In genomic region chr11:117010808-117011540, GRCh38 we compare ENCODE assay signal across 11 cellular contexts.
DNase-seq lines count a peak whose midpoint lies in the region; ATAC-seq, FAIRE-seq and TF ChIP-seq lines count a peak whose summit lies in the region.
"Had no signal": no experiment of that assay in that cellular context is flagged by ENCODE, and none has a peak within 500 bp of the region (broad histone marks: within the 10 kb centered on the region; RNA-seq: fewer than 3 reads in every experiment).

No MANE protein-coding gene starts in this region.

- no peaks in the 10 kb centered on the region for H3K9me3 Mint-ChIP-seq in natural killer cell treated with Interleukin-12 subunit alpha and Interleukin-12 subunit beta and Interleukin-15 and Interleukin-18, amount 100 ng/mL, for 72 hours
- no peaks in the 10 kb centered on the region for H3K9me3 Mint-ChIP-seq in natural killer cell
- H3K9me3 Mint-ChIP-seq in activated CD8-positive, alpha-beta T cell treated with anti-CD3 and anti-CD28 coated beads, Interleukin-2, amount 10 ng/mL, durations not matched to agents 7 days and 5 days (ENCODE audit: insufficient read depth) = no peaks in the 10 kb centered on the region
- H3K9me3 Mint-ChIP-seq in stimulated activated memory B cell treated with anti-CD40 and anti-IgM and Interleukin-4, amounts not matched to agents 10 μg/mL and 1 μg/mL and 100 μg/mL, for 72 hours = no peaks in the 10 kb centered on the region
- H3K9me3 Mint-ChIP-seq: immature natural killer cell had no signal

- DNase-seq in natural killer cell treated with Interleukin-12 subunit alpha and Interleukin-12 subunit beta and Interleukin-15 and Interleukin-18, amount 100 ng/mL, for 72 hours (ENCODE audit: low spot score) = no peak
- DNase-seq in natural killer cell = no peak
- no peak for DNase-seq in activated CD8-positive, alpha-beta T cell treated with anti-CD3 and anti-CD28 coated beads, Interleukin-2, amount 10 ng/mL, durations not matched to agents 7 days and 5 days
- DNase-seq in foreskin melanocyte = peak; percentile 89
- no peak for DNase-seq in RPMI8226
- DNase-seq in D721Med (ENCODE audit: insufficient read length, low spot score) = no peak
- DNase-seq: COR-L47, immature natural killer cell, NCI-H526 had no signal

- H3K4me1 Mint-ChIP-seq in natural killer cell treated with Interleukin-12 subunit alpha and Interleukin-12 subunit beta and Interleukin-15 and Interleukin-18, amount 100 ng/mL, for 72 hours (ENCODE audit: low read depth in 2 of 2) = peaks cover 25 to 36% of the 10 kb centered on the region in 2 donors
- H3K4me1 Mint-ChIP-seq in natural killer cell = peaks cover 21 to 22% of the 10 kb centered on the region in 2 donors
- peaks cover 15% of the 10 kb centered on the region for H3K4me1 Mint-ChIP-seq in activated CD8-positive, alpha-beta T cell treated with anti-CD3 and anti-CD28 coated beads, Interleukin-2, amount 10 ng/mL, durations not matched to agents 7 days and 5 days (ENCODE audit: low read depth)
- H3K4me1 Mint-ChIP-seq in stimulated activated memory B cell treated with anti-CD40 and anti-IgM and Interleukin-4, amounts not matched to agents 10 μg/mL and 1 μg/mL and 100 μg/mL, for 72 hours = peaks cover 44% of the 10 kb centered on the region

- intact Hi-C loops in natural killer cell (cut with micrococcal nuclease) = no loop called here

- H3K27ac Mint-ChIP-seq in natural killer cell treated with Interleukin-12 subunit alpha and Interleukin-12 subunit beta and Interleukin-15 and Interleukin-18, amount 100 ng/mL, for 72 hours = peak overlapping the region; percentile 6 to 66
- peak overlapping the region in 1 of 2 donors; percentile 43 for H3K27ac Mint-ChIP-seq in natural killer cell
- no peak overlapping the region for H3K27ac Mint-ChIP-seq in activated CD8-positive, alpha-beta T cell treated with anti-CD3 and anti-CD28 coated beads, Interleukin-2, amount 10 ng/mL, durations not matched to agents 7 days and 5 days
- no peak overlapping the region for H3K27ac Mint-ChIP-seq in stimulated activated memory B cell treated with anti-CD40 and anti-IgM and Interleukin-4, amounts not matched to agents 10 μg/mL and 1 μg/mL and 100 μg/mL, for 72 hours

- ATAC-seq in natural killer cell treated with Interleukin-12 subunit alpha and Interleukin-12 subunit beta and Interleukin-15 and Interleukin-18, amount 100 ng/mL, for 72 hours = peak; percentile 86 to 96
- ATAC-seq in natural killer cell = no peak
- peak; percentile 33 for ATAC-seq in activated CD8-positive, alpha-beta T cell treated with anti-CD3 and anti-CD28 coated beads, Interleukin-2, amount 10 ng/mL, durations not matched to agents 7 days and 5 days
- ATAC-seq in GM18861 (IDR thresholded peaks at IDR 0.05; ENCODE audit: unreplicated experiment) = no peak
- no peak for ATAC-seq in stimulated activated memory B cell treated with anti-CD40 and anti-IgM and Interleukin-4, amounts not matched to agents 10 μg/mL and 1 μg/mL and 100 μg/mL, for 72 hours

- FAIRE-seq in D721Med (lab: Jason Lieb, UNC) = no peak

- peak overlapping the region; percentile 56 for H3K4me3 Mint-ChIP-seq in natural killer cell treated with Interleukin-12 subunit alpha and Interleukin-12 subunit beta and Interleukin-15 and Interleukin-18, amount 100 ng/mL, for 72 hours
- no peak overlapping the region for H3K4me3 Mint-ChIP-seq in natural killer cell
- H3K4me3 Mint-ChIP-seq in activated CD8-positive, alpha-beta T cell treated with anti-CD3 and anti-CD28 coated beads, Interleukin-2, amount 10 ng/mL, durations not matched to agents 7 days and 5 days = no peak overlapping the region
- no peak overlapping the region for H3K4me3 Mint-ChIP-seq in stimulated activated memory B cell treated with anti-CD40 and anti-IgM and Interleukin-4, amounts not matched to agents 10 μg/mL and 1 μg/mL and 100 μg/mL, for 72 hours

- H3K36me3 Mint-ChIP-seq in natural killer cell treated with Interleukin-12 subunit alpha and Interleukin-12 subunit beta and Interleukin-15 and Interleukin-18, amount 100 ng/mL, for 72 hours = no peaks in the 10 kb centered on the region
- H3K36me3 Mint-ChIP-seq in natural killer cell = no peaks in the 10 kb centered on the region
- H3K36me3 Mint-ChIP-seq in activated CD8-positive, alpha-beta T cell treated with anti-CD3 and anti-CD28 coated beads, Interleukin-2, amount 10 ng/mL, durations not matched to agents 7 days and 5 days (ENCODE audit: low read depth) = peaks cover 3% of the 10 kb centered on the region
- H3K36me3 Mint-ChIP-seq in stimulated activated memory B cell treated with anti-CD40 and anti-IgM and Interleukin-4, amounts not matched to agents 10 μg/mL and 1 μg/mL and 100 μg/mL, for 72 hours = no peaks in the 10 kb centered on the region
- H3K36me3 Mint-ChIP-seq: immature natural killer cell had no signal

- POLR2A ChIA-PET in activated CD8-positive, alpha-beta T cell treated with anti-CD3 and anti-CD28 coated beads, Interleukin-2, amount 10 ng/mL, durations not matched to agents 7 days and 5 days (lab: Charles Lee) = interaction anchor here (0.6 kb wide), 1 partner anchor 14 kb away, joined by 3 read pairs; no protein-coding TSS in a partner anchor

- CTCF ChIA-PET in activated CD8-positive, alpha-beta T cell treated with anti-CD3 and anti-CD28 coated beads, Interleukin-2, amount 10 ng/mL, durations not matched to agents 7 days and 5 days (lab: Charles Lee) = interaction anchor here (1.0 to 1.4 kb wide), 2 partner anchors 9 to 81 kb away, joined by 3 to 5 read pairs; no protein-coding TSS in a partner anchor

- no peak for TF ChIP-seq CTCF in natural killer cell (IDR thresholded peaks at IDR 0.05)
- no peak for TF ChIP-seq CTCF in D721Med (IDR thresholded peaks at IDR 0.05; ENCODE audit: insufficient read depth, missing control alignments)

- no peaks in the 10 kb centered on the region for H3K27me3 Mint-ChIP-seq in natural killer cell treated with Interleukin-12 subunit alpha and Interleukin-12 subunit beta and Interleukin-15 and Interleukin-18, amount 100 ng/mL, for 72 hours
- H3K27me3 Mint-ChIP-seq in natural killer cell (ENCODE audit: low read depth in 2 of 2) = no peaks in the 10 kb centered on the region
- no peaks in the 10 kb centered on the region for H3K27me3 Mint-ChIP-seq in activated CD8-positive, alpha-beta T cell treated with anti-CD3 and anti-CD28 coated beads, Interleukin-2, amount 10 ng/mL, durations not matched to agents 7 days and 5 days (ENCODE audit: low read depth)
- no peaks in the 10 kb centered on the region for H3K27me3 Mint-ChIP-seq in stimulated activated memory B cell treated with anti-CD40 and anti-IgM and Interleukin-4, amounts not matched to agents 10 μg/mL and 1 μg/mL and 100 μg/mL, for 72 hours

Comparison
In these comparisons a context has a peak if more than half of its experiments do, and no peak if none do; other contexts are left out.
1. ATAC-seq: peak in natural killer cell treated with Interleukin-12 subunit alpha and Interleukin-12 subunit beta and Interleukin-15 and Interleukin-18, amount 100 ng/mL, for 72 hours (2 of 2) and activated CD8-positive, alpha-beta T cell treated with anti-CD3 and anti-CD28 coated beads, Interleukin-2, amount 10 ng/mL, durations not matched to agents 7 days and 5 days (single experiment); none in natural killer cell (0 of 3), GM18861 (single experiment) and stimulated activated memory B cell treated with anti-CD40 and anti-IgM and Interleukin-4, amounts not matched to agents 10 μg/mL and 1 μg/mL and 100 μg/mL, for 72 hours (single experiment).
2. H3K27ac Mint-ChIP-seq: peak in natural killer cell treated with Interleukin-12 subunit alpha and Interleukin-12 subunit beta and Interleukin-15 and Interleukin-18, amount 100 ng/mL, for 72 hours (2 of 2); none in activated CD8-positive, alpha-beta T cell treated with anti-CD3 and anti-CD28 coated beads, Interleukin-2, amount 10 ng/mL, durations not matched to agents 7 days and 5 days (single experiment) and stimulated activated memory B cell treated with anti-CD40 and anti-IgM and Interleukin-4, amounts not matched to agents 10 μg/mL and 1 μg/mL and 100 μg/mL, for 72 hours (single experiment).